In genomic region chr15:72339777-72340177, GRCh38 we compare ENCODE assay signal across 9 cellular contexts.
A peak's percentile ranks its signal among the peaks of the same experiment; 100 is the strongest.
DNase-seq lines count a peak whose midpoint lies in the region; ATAC-seq and TF ChIP-seq lines count a peak whose summit lies in the region.
"Had no signal": no experiment of that assay in that cellular context is flagged by ENCODE, and none has a peak within 500 bp of the region (broad histone marks: within the 10 kb centered on the region; RNA-seq: fewer than 3 reads in every experiment).

No MANE protein-coding gene starts in this region.

- no peak for TF ChIP-seq CTCF in nephron progenitor cell (IDR thresholded peaks at IDR 0.05)
- no peak for TF ChIP-seq CTCF in WERI-Rb-1 (IDR thresholded peaks at IDR 0.05; ENCODE audit: low read depth, low read length)

- H3K27ac Mint-ChIP-seq in dendritic cell treated with granulocyte-macrophage colony-stimulating factor and Interleukin-4, amounts not matched to agents 40 ng/mL and 50 ng/mL, for 4 days, result peak overlapping the region; percentile 66
- peak overlapping the region; percentile 47 for H3K27ac Mint-ChIP-seq in nephron progenitor cell

- no peak overlapping the region for H3K27ac ChIP-seq in WERI-Rb-1

- no peaks in the 10 kb centered on the region for H3K27me3 Mint-ChIP-seq in dendritic cell treated with granulocyte-macrophage colony-stimulating factor and Interleukin-4, amounts not matched to agents 40 ng/mL and 50 ng/mL, for 4 days
- H3K27me3 Mint-ChIP-seq in nephron progenitor cell (ENCODE audit: low read depth, poor library complexity), result no peaks in the 10 kb centered on the region

- H3K27me3 ChIP-seq in WERI-Rb-1 (ENCODE audit: insufficient read depth, low read depth, severe bottlenecking), result no peaks in the 10 kb centered on the region

- DNase-seq in DMS153 treated with DMSO at 0.1 percent for 48 hours (lab: John Stamatoyannopoulos, UW; ENCODE audit: unreplicated experiment) (peak; percentile 25), NCI-H2171 (lab: John Stamatoyannopoulos, UW) (peak; percentile 72), nephron progenitor cell (no peak), D341Med (ENCODE audit: low spot score) (no peak), WERI-Rb-1 (no peak)
- DNase-seq in activated CD8-positive, alpha-beta memory T cell treated with anti-CD3 and anti-CD28 coated beads, Interleukin-2, amount 50 U/mL, for 48 hours, result no peak

- peaks cover 35% of the 10 kb centered on the region for H3K4me1 Mint-ChIP-seq in dendritic cell treated with granulocyte-macrophage colony-stimulating factor and Interleukin-4, amounts not matched to agents 40 ng/mL and 50 ng/mL, for 4 days (ENCODE audit: low read depth)
- H3K4me1 Mint-ChIP-seq in nephron progenitor cell, result peaks cover 14% of the 10 kb centered on the region

- H3K4me3 ChIP-seq in WERI-Rb-1 (ENCODE audit: low read depth, low read length), result no peak overlapping the region

- H3K36me3 Mint-ChIP-seq in dendritic cell treated with granulocyte-macrophage colony-stimulating factor and Interleukin-4, amounts not matched to agents 40 ng/mL and 50 ng/mL, for 4 days (ENCODE audit: low read depth), result peaks cover 87% of the 10 kb centered on the region
- H3K36me3 Mint-ChIP-seq in nephron progenitor cell (ENCODE audit: low read depth), result peaks cover 9% of the 10 kb centered on the region

- H3K36me3 ChIP-seq in WERI-Rb-1, result peaks cover 3% of the 10 kb centered on the region; the same call in 1 of the 2 replicates

- no peak overlapping the region for H3K4me3 Mint-ChIP-seq in dendritic cell treated with granulocyte-macrophage colony-stimulating factor and Interleukin-4, amounts not matched to agents 40 ng/mL and 50 ng/mL, for 4 days
- H3K4me3 Mint-ChIP-seq in nephron progenitor cell, result no peak overlapping the region

- intact Hi-C loops in dendritic cell treated with granulocyte-macrophage colony-stimulating factor and Interleukin-4, amounts not matched to agents 40 ng/mL and 50 ng/mL, for 4 days (cut with micrococcal nuclease), result loop anchor here (10.0 kb wide), 1 partner anchor 335 kb away; no protein-coding TSS in a partner anchor

- ATAC-seq in GM21786 (IDR thresholded peaks at IDR 0.05; ENCODE audit: unreplicated experiment), result no peak
- ATAC-seq: Panc1 had no signal

- H3K9me3 ChIP-seq in WERI-Rb-1 (ENCODE audit: severe bottlenecking), result no peaks in the 10 kb centered on the region

- H3K9me3 Mint-ChIP-seq in dendritic cell treated with granulocyte-macrophage colony-stimulating factor and Interleukin-4, amounts not matched to agents 40 ng/mL and 50 ng/mL, for 4 days, result no peaks in the 10 kb centered on the region
- no peaks in the 10 kb centered on the region for H3K9me3 Mint-ChIP-seq in nephron progenitor cell

Comparison
In these comparisons a context has a peak if more than half of its experiments do, and no peak if none do; other contexts are left out.
1. DNase-seq: peak in DMS153 treated with DMSO at 0.1 percent for 48 hours (single experiment) and NCI-H2171 (single experiment); none in nephron progenitor cell (single experiment), activated CD8-positive, alpha-beta memory T cell treated with anti-CD3 and anti-CD28 coated beads, Interleukin-2, amount 50 U/mL, for 48 hours (single experiment), D341Med (single experiment) and WERI-Rb-1 (single experiment).